ENCODE assay signal across 20 cellular contexts in genomic region chr2:38560092-38560491, GRCh38. TPM values are rescaled to one million over a fixed set of nuclear protein-coding genes. Genes with fewer than 3 reads are reported as not detected.
DNase-seq lines count a peak whose midpoint lies in the region; ATAC-seq and TF ChIP-seq lines count a peak whose summit lies in the region.
"Had no signal": no experiment of that assay in that cellular context is flagged by ENCODE, and none has a peak within 500 bp of the region (broad histone marks: within the 10 kb centered on the region; RNA-seq: fewer than 3 reads in every experiment).

No MANE protein-coding gene starts in this region.

- no peaks in the 10 kb centered on the region for H3K9me3 ChIP-seq in colonic mucosa
- no peaks in the 10 kb centered on the region for H3K9me3 ChIP-seq in mucosa of descending colon
- H3K9me3 ChIP-seq: BLaER1, SJSA1 had no signal

- intact Hi-C loops in colonic mucosa (cut with DNase I), result no loop called here
- intact Hi-C loops in mucosa of descending colon (cut with DNase I, micrococcal nuclease), result no loop called here

- H3K9ac ChIP-seq in colonic mucosa (ENCODE audit: low read depth in 2 of 2, low read length in 2 of 2), result no peak overlapping the region
- H3K9ac ChIP-seq: BLaER1 had no signal

- H3K4me3 ChIP-seq in GM12864 (ENCODE audit: low read depth, low read length) (no peak overlapping the region), colonic mucosa (no peak overlapping the region), mucosa of descending colon (no peak overlapping the region)
- H3K4me3 ChIP-seq: BLaER1, SJSA1 had no signal

- no peaks in the 10 kb centered on the region for H3K27me3 ChIP-seq in colonic mucosa
- H3K27me3 ChIP-seq: BLaER1, SJSA1 had no signal

- peak overlapping the region; percentile 29 for H3K27ac ChIP-seq in colonic mucosa
- H3K27ac ChIP-seq: BLaER1, HL-60, SJSA1 had no signal

- ATAC-seq in GM18868 (IDR thresholded peaks at IDR 0.05; ENCODE audit: unreplicated experiment), result peak; percentile 53
- peak; percentile 92 for ATAC-seq in mucosa of descending colon
- ATAC-seq: HCT116 had no signal

- TF ChIP-seq CTCF in GM12864 (IDR thresholded peaks at IDR 0.05; ENCODE audit: low read depth, low read length, missing control alignments) (no peak), colonic mucosa (IDR thresholded peaks at IDR 0.05) (no peak), mucosa of descending colon (IDR thresholded peaks at IDR 0.05) (no peak)

- H3K36me3 ChIP-seq in colonic mucosa, result no peaks in the 10 kb centered on the region
- H3K36me3 ChIP-seq in mucosa of descending colon (ENCODE audit: low read depth), result no peaks in the 10 kb centered on the region

- DNase-seq in GM12864 (ENCODE audit: low read depth) (peak; percentile 25), colonic mucosa (peak; percentile 30), mucosa of descending colon (peak in 1 of 3 donors; percentile 60), NCI-H774 (lab: John Stamatoyannopoulos, UW) (no peak), superior temporal gyrus (ENCODE audit: extremely low spot score) (no peak)
- DNase-seq in activated CD4-positive, CD25-positive, alpha-beta regulatory T cell (lab: John Stamatoyannopoulos, UW), result no peak
- DNase-seq: CD4-positive, CD25-positive, alpha-beta regulatory T cell; DMS153; Karpas-422; NCI-H1105 treated with DMSO at 0.1 percent for 48 hours; NCI-H2029 treated with DMSO at 0.1 percent for 48 hours; NCI-H446 treated with DMSO at 0.1 percent for 48 hours; NCI-H526; Right ventricle myocardium superior; RPMI8226 had no signal

- H3K4me1 ChIP-seq in colonic mucosa, result no peaks in the 10 kb centered on the region
- no peaks in the 10 kb centered on the region for H3K4me1 ChIP-seq in mucosa of descending colon (ENCODE audit: low read depth)
- H3K4me1 ChIP-seq: BLaER1, SJSA1 had no signal

RNA-seq across cellular contexts. Expression of gene HNRNPLL, which starts 42.6 kb away (rescaled TPM):
- total RNA-seq in colonic mucosa (10 to 100 TPM; 41.6 to 58.7 TPM), mucosa of descending colon (10 to 100 TPM; 45.5 to 68.2 (median 49.6) TPM)

Comparison
In these comparisons a context has a peak if more than half of its experiments do, and no peak if none do; other contexts are left out.
1. DNase-seq: peak in GM12864 (single experiment) and colonic mucosa (single experiment); none in activated CD4-positive, CD25-positive, alpha-beta regulatory T cell (0 of 4), NCI-H774 (single experiment) and superior temporal gyrus (single experiment).